In the genomic region with DNA sequence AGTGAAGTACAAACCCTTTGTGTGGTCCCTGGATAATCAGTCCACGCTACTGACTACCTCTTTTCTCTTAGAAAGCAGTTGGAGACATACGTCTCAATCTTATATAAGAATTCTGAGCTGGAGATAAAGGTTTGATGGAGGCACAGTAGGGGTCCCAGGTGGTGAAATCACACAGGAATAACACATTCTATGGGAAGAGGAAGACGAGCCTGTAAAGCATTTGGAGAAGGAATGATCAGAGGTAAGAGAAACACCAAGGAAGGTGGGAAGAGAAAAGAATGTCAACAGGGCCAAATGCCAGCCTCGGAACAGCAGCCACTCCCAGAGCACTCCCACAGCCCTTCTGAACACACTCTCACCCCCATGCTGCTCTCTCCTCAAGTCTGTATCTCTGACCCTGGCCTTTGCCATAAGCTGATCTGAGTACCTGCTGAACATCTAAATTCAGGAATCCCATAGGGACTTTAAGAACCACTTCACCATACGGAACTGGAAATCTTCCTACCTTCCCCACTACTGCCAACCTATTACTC, we compare ENCODE assay signal across 32 cellular contexts. TPM values are rescaled to one million over a fixed set of nuclear protein-coding genes. Genes with fewer than 3 reads are reported as not detected.
DNase-seq lines count a peak whose midpoint lies in the region; ATAC-seq and TF ChIP-seq lines count a peak whose summit lies in the region.
"Had no signal": no experiment of that assay in that cellular context is flagged by ENCODE, and none has a peak within 500 bp of the region (broad histone marks: within the 10 kb centered on the region; RNA-seq: fewer than 3 reads in every experiment).

No MANE protein-coding gene starts in this region.

- ATAC-seq in GM23338 (peak; percentile 41), HG02571 (IDR thresholded peaks at IDR 0.05; ENCODE audit: unreplicated experiment) (no peak), esophagus mucosa (no peak)
- ATAC-seq: activated CD8-positive, alpha-beta memory T cell treated with anti-CD3 and anti-CD28 coated beads, Interleukin-2, amount 10 ng/mL, durations not matched to agents 7 days and 5 days; activated T-cell treated with anti-CD3 and anti-CD28 coated beads, Interleukin-2, amount 50 U/mL, for 72 hours; gastrocnemius medialis; K562; right cardiac atrium; stimulated activated naive CD8-positive, alpha-beta T cell treated with anti-CD3 and anti-CD28 coated beads, Interleukin-15, amount 100 ng/mL, for 72 hours had no signal

- peaks cover 88% of the 10 kb centered on the region for H3K36me3 Mint-ChIP-seq in activated T-cell treated with anti-CD3 and anti-CD28 coated beads, Interleukin-2, amount 50 U/mL, for 24 hours (ENCODE audit: low read depth)
- peaks cover 11% of the 10 kb centered on the region; the same call in 2 of the 3 replicates for H3K36me3 Mint-ChIP-seq in GM23338 (ENCODE audit: low read depth)
- H3K36me3 Mint-ChIP-seq in activated T-helper 2 cell treated with anti-CD3 and anti-CD28 coated beads, Interferon-gamma antibody, Interleukin-2, Interleukin-4, amounts not matched to agents 10 μg/mL and 5 μg/mL and 100 μg/mL, durations not matched to agents 14 hours and 24 hours and 36 hours (ENCODE audit: low read depth) = peaks cover 78% of the 10 kb centered on the region

- H3K27ac Mint-ChIP-seq in activated T-cell treated with anti-CD3 and anti-CD28 coated beads, Interleukin-2, amount 50 U/mL, for 24 hours = peak overlapping the region; percentile 78
- 0 out of 2 replicates have a peak overlapping the region, but pooled peaks have one; percentile 16 for H3K27ac Mint-ChIP-seq in GM23338
- peak overlapping the region; percentile 24 for H3K27ac Mint-ChIP-seq in activated T-helper 2 cell treated with anti-CD3 and anti-CD28 coated beads, Interferon-gamma antibody, Interleukin-2, Interleukin-4, amounts not matched to agents 10 μg/mL and 5 μg/mL and 100 μg/mL, durations not matched to agents 14 hours and 24 hours and 36 hours
- H3K27ac Mint-ChIP-seq: activated CD8-positive, alpha-beta memory T cell treated with anti-CD3 and anti-CD28 coated beads, Interleukin-2, amount 10 ng/mL, durations not matched to agents 7 days and 5 days had no signal

- H4K20me1 ChIP-seq in GM23338 (replicated peaks; ENCODE audit: insufficient read depth) = no peaks in the 10 kb centered on the region

- TF ChIP-seq CTCF in GM23338 (conservative IDR thresholded peaks at IDR 0.05; ENCODE audit: low read depth in 2 of 2) (no peak), neutrophil (IDR thresholded peaks at IDR 0.05) (no peak)

- intact Hi-C loops in activated T-helper 2 cell treated with anti-CD3 and anti-CD28 coated beads, Interferon-gamma antibody, Interleukin-2, Interleukin-4, amounts not matched to agents 10 μg/mL and 5 μg/mL and 100 μg/mL, durations not matched to agents 14 hours and 24 hours and 36 hours (cut with micrococcal nuclease) = no loop called here

- H3K9me3 Mint-ChIP-seq in activated T-cell treated with anti-CD3 and anti-CD28 coated beads, Interleukin-2, amount 50 U/mL, for 24 hours = no peaks in the 10 kb centered on the region
- H3K9me3 Mint-ChIP-seq in GM23338 = no peaks in the 10 kb centered on the region
- H3K9me3 Mint-ChIP-seq in activated T-helper 2 cell treated with anti-CD3 and anti-CD28 coated beads, Interferon-gamma antibody, Interleukin-2, Interleukin-4, amounts not matched to agents 10 μg/mL and 5 μg/mL and 100 μg/mL, durations not matched to agents 14 hours and 24 hours and 36 hours = no peaks in the 10 kb centered on the region
- H3K9me3 Mint-ChIP-seq: activated T-cell treated with anti-CD3 and anti-CD28 coated beads, Interleukin-2, amount 50 U/mL, for 72 hours; neural crest cell; stimulated activated naive CD8-positive, alpha-beta T cell treated with anti-CD3 and anti-CD28 coated beads, Interleukin-15, amount 100 ng/mL, for 72 hours had no signal

- no peak overlapping the region; the same call in 1 of the 2 replicates for H3K27ac ChIP-seq in GM23338 (ENCODE audit: low read depth)
- peak overlapping the region; percentile 31 for H3K27ac ChIP-seq in neutrophil
- H3K27ac ChIP-seq: brain microvascular endothelial cell, gastrocnemius medialis, SJCRH30, uterus, WERI-Rb-1 had no signal

- H3K4me1 ChIP-seq in GM23338 (ENCODE audit: insufficient read depth) = peaks cover 25% of the 10 kb centered on the region
- H3K4me1 ChIP-seq in neutrophil (ENCODE audit: control insufficient read depth in 1 of 2, insufficient read depth in 1 of 2, low read depth in 1 of 2, low read length in 1 of 2) = peaks cover 20 to 31% of the 10 kb centered on the region in 2 experiments
- H3K4me1 ChIP-seq: gastrocnemius medialis, uterus had no signal

- no peaks in the 10 kb centered on the region for H3K36me3 ChIP-seq in GM23338 (ENCODE audit: insufficient read depth)
- H3K36me3 ChIP-seq in neutrophil = no peaks in the 10 kb centered on the region
- H3K36me3 ChIP-seq: gastrocnemius medialis, SJCRH30, uterus had no signal

- H3K4me1 Mint-ChIP-seq in activated T-cell treated with anti-CD3 and anti-CD28 coated beads, Interleukin-2, amount 50 U/mL, for 24 hours (ENCODE audit: low read depth) = peaks cover 48% of the 10 kb centered on the region
- H3K4me1 Mint-ChIP-seq in GM23338 = peaks cover 49% of the 10 kb centered on the region
- peaks cover 45% of the 10 kb centered on the region for H3K4me1 Mint-ChIP-seq in activated T-helper 2 cell treated with anti-CD3 and anti-CD28 coated beads, Interferon-gamma antibody, Interleukin-2, Interleukin-4, amounts not matched to agents 10 μg/mL and 5 μg/mL and 100 μg/mL, durations not matched to agents 14 hours and 24 hours and 36 hours (ENCODE audit: low read depth)
- H3K4me1 Mint-ChIP-seq: B cell had no signal

- H3F3A ChIP-seq in GM23338 (replicated peaks; ENCODE audit: low read depth) = no peaks in the 10 kb centered on the region

- H3K27me3 ChIP-seq in GM23338 (ENCODE audit: insufficient read depth) (no peaks in the 10 kb centered on the region), neutrophil (no peaks in the 10 kb centered on the region)
- H3K27me3 ChIP-seq: brain microvascular endothelial cell, gastrocnemius medialis, SJCRH30, uterus had no signal

- H3K4me3 ChIP-seq in GM23338 (no peak overlapping the region), neutrophil (ENCODE audit: low read depth in 1 of 2, low read length in 1 of 2) (no peak overlapping the region)
- H3K4me3 ChIP-seq: gastrocnemius medialis, K562, lung, SJCRH30, uterus had no signal

- no peak overlapping the region for H2AFZ ChIP-seq in GM23338

- DNase-seq in activated T-cell treated with anti-CD3 and anti-CD28 coated beads, Interleukin-2, amount 50 U/mL, for 24 hours = no peak
- DNase-seq in activated T-cell treated with anti-CD3 and anti-CD28 coated beads for 4 hours (no peak), GM23338 (ENCODE audit: low spot score) (peak; percentile 24), foreskin melanocyte (no peak)
- DNase-seq in activated T-helper 2 cell treated with anti-CD3 and anti-CD28 coated beads, Interferon-gamma antibody, Interleukin-2, Interleukin-4, amounts not matched to agents 10 μg/mL and 5 μg/mL and 100 μg/mL, durations not matched to agents 14 hours and 24 hours and 36 hours (ENCODE audit: low spot score) = no peak
- DNase-seq: activated CD4-positive, alpha-beta T cell treated with anti-CD3 and anti-CD28 coated beads, Interleukin-2, amount 50 U/mL, for 1 hour; activated CD8-positive, alpha-beta memory T cell treated with anti-CD3 and anti-CD28 coated beads, Interleukin-2, amount 10 ng/mL, durations not matched to agents 7 days and 5 days; activated naive CD4-positive, alpha-beta T cell treated with Interleukin-2 at 50 U/mL for 16 hours; activated T-cell treated with anti-CD3 and anti-CD28 coated beads, Interleukin-2, amount 50 U/mL, for 72 hours; amygdala; brain microvascular endothelial cell; COR-L47; gastrocnemius medialis; NCI-H1048; NCI-H1694 treated with DMSO at 0.1 percent for 48 hours; NCI-H2171; NCI-H82; right cardiac atrium; SJCRH30; stimulated activated CD4-positive, alpha-beta T cell treated with anti-CD3 and anti-CD28 coated beads, Interleukin-1b, Interleukin-23, amount 100 ng/mL, for 48 hours; stimulated activated naive CD8-positive, alpha-beta T cell treated with anti-CD3 and anti-CD28 coated beads, Interleukin-15, amount 100 ng/mL, for 72 hours; SW 1271; T-helper 9 cell; uterus; WERI-Rb-1 had no signal

- H3K4me2 ChIP-seq in GM23338 = no peak overlapping the region

- H3K9me2 ChIP-seq in GM23338 (ENCODE audit: insufficient read depth) = no peaks in the 10 kb centered on the region

- no peaks in the 10 kb centered on the region for H3K9me3 ChIP-seq in neutrophil
- H3K9me3 ChIP-seq: gastrocnemius medialis, SJCRH30, uterus had no signal

- no peak overlapping the region for H3K4me3 Mint-ChIP-seq in activated T-cell treated with anti-CD3 and anti-CD28 coated beads, Interleukin-2, amount 50 U/mL, for 24 hours
- H3K4me3 Mint-ChIP-seq in GM23338 = no peak overlapping the region
- H3K4me3 Mint-ChIP-seq in activated T-helper 2 cell treated with anti-CD3 and anti-CD28 coated beads, Interferon-gamma antibody, Interleukin-2, Interleukin-4, amounts not matched to agents 10 μg/mL and 5 μg/mL and 100 μg/mL, durations not matched to agents 14 hours and 24 hours and 36 hours (ENCODE audit: low read depth) = no peak overlapping the region
- H3K4me3 Mint-ChIP-seq: activated CD8-positive, alpha-beta memory T cell treated with anti-CD3 and anti-CD28 coated beads, Interleukin-2, amount 10 ng/mL, durations not matched to agents 7 days and 5 days; activated T-cell treated with anti-CD3 and anti-CD28 coated beads, Interleukin-2, amount 50 U/mL, for 72 hours; B cell; neural crest cell; stimulated activated naive CD8-positive, alpha-beta T cell treated with anti-CD3 and anti-CD28 coated beads, Interleukin-15, amount 100 ng/mL, for 72 hours had no signal

- H3K79me2 ChIP-seq in GM23338 (replicated peaks; ENCODE audit: insufficient read depth) = no peaks in the 10 kb centered on the region

- no peaks in the 10 kb centered on the region for H3K27me3 Mint-ChIP-seq in activated T-cell treated with anti-CD3 and anti-CD28 coated beads, Interleukin-2, amount 50 U/mL, for 24 hours
- H3K27me3 Mint-ChIP-seq in GM23338 (ENCODE audit: insufficient read depth, low read depth, poor library complexity) = no peaks in the 10 kb centered on the region
- H3K27me3 Mint-ChIP-seq in activated T-helper 2 cell treated with anti-CD3 and anti-CD28 coated beads, Interferon-gamma antibody, Interleukin-2, Interleukin-4, amounts not matched to agents 10 μg/mL and 5 μg/mL and 100 μg/mL, durations not matched to agents 14 hours and 24 hours and 36 hours (ENCODE audit: low read depth) = no peaks in the 10 kb centered on the region
- H3K27me3 Mint-ChIP-seq: activated CD8-positive, alpha-beta memory T cell treated with anti-CD3 and anti-CD28 coated beads, Interleukin-2, amount 10 ng/mL, durations not matched to agents 7 days and 5 days; B cell; stimulated activated naive CD8-positive, alpha-beta T cell treated with anti-CD3 and anti-CD28 coated beads, Interleukin-15, amount 100 ng/mL, for 72 hours had no signal

TF ChIP-seq in GM23338, 12 proteins besides CTCF, POLR2A, EP300 and RAD21 (continues in another document):
- no peak for TF ChIP-seq NANOG (IDR thresholded peaks at IDR 0.05; ENCODE audit: borderline replicate concordance)

RNA-seq across cellular contexts. Expression of a gene that starts 48.7 kb away (rescaled TPM):
- 17.8 and 18.9 TPM in 2 replicates for total RNA-seq in GM23338 (2014; rRNA removed; shearing (Covaris generic))
- polyA plus RNA-seq in GM23338 (2016; fragmentation: Nextera tagmentation; extraction: Ambion mirVana) = 7.4 and 9.2 TPM in 2 replicates
- 63.8 and 64.6 TPM in 2 replicates for total RNA-seq in activated T-helper 2 cell treated with anti-CD3 and anti-CD28 coated beads, Interferon-gamma antibody, Interleukin-2, Interleukin-4, amounts not matched to agents 10 μg/mL and 5 μg/mL and 100 μg/mL, durations not matched to agents 14 hours and 24 hours and 36 hours
- total RNA-seq in esophagus mucosa = 2.8 TPM

Comparison
In these comparisons a context has a peak if more than half of its experiments do, and no peak if none do; other contexts are left out.
1. H3K27ac Mint-ChIP-seq: peak in every context shown above with its lines; median percentile 78 in activated T-cell treated with anti-CD3 and anti-CD28 coated beads, Interleukin-2, amount 50 U/mL, for 24 hours; 24 in activated T-helper 2 cell treated with anti-CD3 and anti-CD28 coated beads, Interferon-gamma antibody, Interleukin-2, Interleukin-4, amounts not matched to agents 10 μg/mL and 5 μg/mL and 100 μg/mL, durations not matched to agents 14 hours and 24 hours and 36 hours; 16 in GM23338.